8 cellular contexts compared by ENCODE assay signal in the genomic region with DNA sequence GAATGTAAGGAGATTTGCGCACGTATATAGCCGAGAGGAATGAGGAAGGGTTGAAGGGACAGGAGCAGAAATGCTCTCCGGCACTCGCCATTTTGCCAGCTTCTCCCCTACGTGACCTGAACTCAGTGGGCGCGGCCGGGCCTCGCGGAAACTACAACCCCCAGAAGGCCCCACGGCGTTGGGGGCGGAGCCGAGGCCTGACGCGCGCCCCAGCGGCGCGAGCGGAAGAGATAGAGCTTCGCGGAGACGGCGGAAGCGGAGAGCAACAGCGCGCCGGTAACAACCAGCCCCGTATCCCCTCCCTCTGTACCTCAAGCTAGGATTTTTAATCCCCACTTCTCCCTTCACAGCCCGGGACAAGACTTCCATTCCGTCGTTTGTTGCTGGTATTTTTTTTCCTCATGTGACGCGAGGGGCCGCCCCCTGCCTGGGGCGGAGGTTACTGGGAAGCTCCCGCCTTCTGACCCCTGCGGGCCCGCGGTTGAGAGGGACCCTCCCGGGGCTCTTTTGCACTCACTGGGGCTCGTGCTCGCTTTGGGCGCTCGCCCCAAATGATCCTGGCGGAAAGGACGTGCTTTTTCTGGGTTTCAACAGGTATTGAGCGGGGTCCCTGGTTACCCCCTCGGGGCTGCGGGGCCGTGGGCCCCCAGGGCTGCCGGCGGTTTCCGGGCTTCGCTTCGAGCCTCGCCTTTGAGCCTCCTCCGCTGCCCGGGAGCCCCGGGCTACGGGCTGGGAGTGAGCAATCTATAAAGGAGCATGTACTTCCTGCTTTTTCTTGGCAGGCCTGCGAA. TPM values are rescaled to one million over a fixed set of nuclear protein-coding genes. Genes with fewer than 3 reads are reported as not detected.
DNase-seq lines count a peak whose midpoint lies in the region; ATAC-seq and TF ChIP-seq lines count a peak whose summit lies in the region.

Gene R3HCC1L (plus strand): TSS at position 227 of the 791 bp plus-strand sequence. CDS start 73,458 bp downstream, outside the sequence.

- ATAC-seq in GM19035 (IDR thresholded peaks at IDR 0.05; ENCODE audit: unreplicated experiment) (peak; percentile 91), HG03342 (IDR thresholded peaks at IDR 0.05; ENCODE audit: unreplicated experiment) (peak; percentile 90)

- H3K4me3 ChIP-seq in kidney epithelial cell (ENCODE audit: low read depth, low read length) = peak within 1 kb of the TSS; percentile 78

- DNase-seq in AML-193 (lab: John Stamatoyannopoulos, UW) (peak; percentile 75 to 85), NCI-H446 treated with DMSO at 0.1 percent for 48 hours (lab: John Stamatoyannopoulos, UW) (peak; percentile 68), cerebellar nuclear complex (lab: John Stamatoyannopoulos, UW) (peak; percentile 35 to 73), kidney epithelial cell (ENCODE audit: low read depth) (no peak)
- peak; percentile 90 for DNase-seq in activated CD4-positive, alpha-beta T cell treated with anti-CD3 and anti-CD28 coated beads for 1 hour
- peak; percentile 96 for DNase-seq in stimulated activated CD4-positive, alpha-beta T cell treated with anti-CD3 and anti-CD28 coated beads, Interleukin-15, amount 100 ng/mL, for 24 hours

- H3K27me3 ChIP-seq in kidney epithelial cell (ENCODE audit: control insufficient read depth, insufficient read depth, low read length) = no peaks in the 10 kb centered on the region

- no peak for TF ChIP-seq CTCF in kidney epithelial cell (IDR thresholded peaks at IDR 0.05; ENCODE audit: insufficient read depth, low read length, poor library complexity, severe bottlenecking)

- H3K36me3 ChIP-seq in kidney epithelial cell (ENCODE audit: control insufficient read depth, insufficient read depth, low read length) = no peaks in the 10 kb centered on the region

RNA-seq across cellular contexts. Expression of gene R3HCC1L, which starts in this region (rescaled TPM):
- total RNA-seq in kidney epithelial cell = 10.7 and 12.9 TPM in 2 replicates
